Comparison of ENCODE assay signal across 15 cellular contexts in the genomic region with DNA sequence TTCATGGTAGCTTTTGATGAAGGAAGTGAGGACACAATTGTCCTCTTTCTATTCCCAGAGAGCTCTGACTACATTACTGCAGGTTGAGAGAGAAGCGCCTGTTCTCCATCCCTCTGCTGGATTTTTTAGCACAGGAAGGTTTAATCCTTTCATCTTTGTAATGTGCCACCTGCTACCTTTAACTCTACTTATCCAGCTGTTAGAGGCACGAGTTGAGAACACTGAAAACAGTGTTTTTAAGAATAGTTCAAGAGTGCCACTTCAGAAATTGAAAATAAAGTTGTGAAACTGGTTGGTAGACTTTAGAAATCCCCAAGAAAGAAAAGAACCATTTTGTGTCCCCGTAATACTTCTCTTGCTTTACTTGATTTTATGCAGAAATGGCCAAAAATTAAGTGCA. TPM values are rescaled to one million over a fixed set of nuclear protein-coding genes. Genes with fewer than 3 reads are reported as not detected.
DNase-seq lines count a peak whose midpoint lies in the region; ATAC-seq and TF ChIP-seq lines count a peak whose summit lies in the region.
"Had no signal": no experiment of that assay in that cellular context is flagged by ENCODE, and none has a peak within 500 bp of the region (broad histone marks: within the 10 kb centered on the region; RNA-seq: fewer than 3 reads in every experiment).

No MANE protein-coding gene starts in this region.

- no peaks in the 10 kb centered on the region for H3K27me3 Mint-ChIP-seq in Calu3 (ENCODE audit: unreplicated experiment)
- H3K27me3 Mint-ChIP-seq: B cell had no signal

- DNase-seq in Calu3 (no peak), HT-29 (ENCODE audit: low spot score) (peak; percentile 23), caudate nucleus (lab: John Stamatoyannopoulos, UW) (no peak), medulla oblongata (ENCODE audit: extremely low spot score) (peak; percentile 15), dedifferentiated amniotic fluid mesenchymal stem cell (ENCODE audit: extremely low spot score) (no peak)
- DNase-seq in activated T-cell treated with anti-CD3 and anti-CD28 coated beads, Interleukin-2, amount 50 U/mL, for 1 hour: no peak
- DNase-seq in central memory CD4-positive, alpha-beta T cell: no peak
- DNase-seq: CD8-positive, alpha-beta T cell; GM23248; IMR-90 had no signal

- H3K27ac Mint-ChIP-seq in Calu3 (ENCODE audit: unreplicated experiment): peak overlapping the region; percentile 85
- H3K27ac Mint-ChIP-seq: B cell; CD8-positive, alpha-beta T cell had no signal

- intact Hi-C loops in Calu3 (cut with micrococcal nuclease; ENCODE audit: unreplicated experiment): no loop called here

- no peak overlapping the region for H3K4me3 Mint-ChIP-seq in Calu3 (ENCODE audit: low read depth, unreplicated experiment)
- H3K4me3 Mint-ChIP-seq: B cell; CD8-positive, alpha-beta T cell had no signal

- H3K4me1 Mint-ChIP-seq in Calu3 (ENCODE audit: low read depth, unreplicated experiment): peaks cover 44% of the 10 kb centered on the region
- H3K4me1 Mint-ChIP-seq: B cell had no signal

- TF ChIP-seq CTCF in Calu3 (IDR thresholded peaks at IDR 0.05; ENCODE audit: unreplicated experiment): no peak

- CTCF ChIA-PET in Calu3 (lab: Charles Lee): interaction anchor here (0.7 to 1.6 kb wide), 2 partner anchors 10 to 21 kb away, joined by 3 to 4 read pairs; no protein-coding TSS in a partner anchor

- H3K36me3 Mint-ChIP-seq in Calu3 (ENCODE audit: insufficient read depth, unreplicated experiment): peaks cover 7% of the 10 kb centered on the region
- H3K36me3 Mint-ChIP-seq: CD8-positive, alpha-beta T cell had no signal

- no TSS peak for BruUV-seq in Calu3 (replicated peaks; lab: Mats Ljungman, UMichigan)

- no peaks in the 10 kb centered on the region for H3K9me3 Mint-ChIP-seq in Calu3 (ENCODE audit: low read depth, unreplicated experiment)
- H3K9me3 Mint-ChIP-seq: CD8-positive, alpha-beta T cell had no signal

- no peak for ATAC-seq in GM18511 (IDR thresholded peaks at IDR 0.05; ENCODE audit: unreplicated experiment)
- ATAC-seq: CD8-positive, alpha-beta T cell had no signal

- H3K27ac ChIP-seq in caudate nucleus (ENCODE audit: low read depth, low read length): peak overlapping the region; percentile 26
- H3K27ac ChIP-seq: BLaER1 treated with 17β-estradiol and CSF1 and Interleukin-3, amounts not matched to agents 10 nM and 100 nM; GM23248; HL-60 had no signal

RNA-seq across cellular contexts. Expression of gene FREM2, which starts 20.6 kb away (rescaled TPM):
- 23.1 and 25.4 TPM in 2 replicates for total RNA-seq in Calu3 (2022)
- total RNA-seq in HT-29 (2014; rRNA removed; shearing (Covaris generic)): 3.5 and 11.8 TPM in 2 replicates
- total RNA-seq: A172; B cell; CD8-positive, alpha-beta T cell; GM23248; IMR-90 had no signal

Comparison
In these comparisons a context has a peak if more than half of its experiments do, and no peak if none do; other contexts are left out.
1. DNase-seq: peak in HT-29 (single experiment) and medulla oblongata (single experiment); none in Calu3 (single experiment), caudate nucleus (0 of 61), activated T-cell treated with anti-CD3 and anti-CD28 coated beads, Interleukin-2, amount 50 U/mL, for 1 hour (single experiment), central memory CD4-positive, alpha-beta T cell (single experiment) and dedifferentiated amniotic fluid mesenchymal stem cell (single experiment).